In the genomic region with DNA sequence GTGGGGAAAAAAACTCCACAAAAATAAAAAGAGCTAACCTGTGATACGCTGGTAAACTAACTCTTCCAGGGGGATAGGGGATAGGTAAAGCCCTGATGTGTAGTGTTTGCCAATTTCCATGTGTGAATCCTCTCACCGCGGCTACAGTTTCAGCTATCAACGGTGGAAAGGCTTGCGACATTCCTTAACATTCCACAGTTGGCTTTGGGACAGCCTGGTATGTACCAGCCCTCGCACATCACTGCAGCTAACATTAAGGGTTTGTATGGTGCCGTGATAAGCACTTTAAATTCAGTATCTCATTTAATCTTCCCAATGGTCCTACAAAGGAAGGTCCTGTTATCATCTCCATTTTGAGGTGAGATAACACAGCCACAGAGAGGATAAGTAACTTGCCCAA, we compare ENCODE assay signal across 22 cellular contexts.
"Had no signal": no experiment of that assay in that cellular context is flagged by ENCODE, and none has a peak within 500 bp of the region (broad histone marks: within the 10 kb centered on the region; RNA-seq: fewer than 3 reads in every experiment).

No MANE protein-coding gene starts in this region.

- H3K27me3 Mint-ChIP-seq: activated CD4-positive, alpha-beta memory T cell treated with anti-CD3 and anti-CD28 coated beads, Interleukin-2, amount 10 ng/mL, durations not matched to agents 7 days and 5 days; activated CD4-positive, alpha-beta T cell treated with anti-CD3 and anti-CD28 coated beads for 36 hours; activated CD8-positive, alpha-beta memory T cell treated with anti-CD3 and anti-CD28 coated beads, Interleukin-2, amount 10 ng/mL, durations not matched to agents 7 days and 5 days; activated naive CD8-positive, alpha-beta T cell treated with anti-CD3 and anti-CD28 coated beads, Interleukin-2, amount 10 ng/mL, durations not matched to agents 7 days and 5 days; brain; stimulated activated naive CD8-positive, alpha-beta T cell treated with anti-CD3 and anti-CD28 coated beads, Interleukin-15, Interleukin-2, amounts not matched to agents 100 ng/mL and 50 ng/mL, for 24 hours; type B pancreatic cell had no signal

- H3K9me3 ChIP-seq: sigmoid colon had no signal

- H3K4me3 ChIP-seq: dorsolateral prefrontal cortex, lung, sigmoid colon had no signal

- H3K36me3 ChIP-seq: sigmoid colon, WERI-Rb-1 had no signal

- H3K36me3 Mint-ChIP-seq: brain, mesothelial cell of epicardium, type B pancreatic cell had no signal

- ATAC-seq: activated CD4-positive, alpha-beta T cell treated with anti-CD3 and anti-CD28 coated beads for 36 hours; activated CD8-positive, alpha-beta memory T cell treated with anti-CD3 and anti-CD28 coated beads, Interleukin-2, amount 10 ng/mL, durations not matched to agents 7 days and 5 days had no signal

- DNase-seq: activated CD4-positive, alpha-beta memory T cell treated with anti-CD3 and anti-CD28 coated beads, Interleukin-2, amount 10 ng/mL, durations not matched to agents 7 days and 5 days; activated CD4-positive, alpha-beta T cell treated with anti-CD3 and anti-CD28 coated beads for 36 hours; activated CD8-positive, alpha-beta memory T cell treated with anti-CD3 and anti-CD28 coated beads, Interleukin-2, amount 10 ng/mL, durations not matched to agents 7 days and 5 days; activated naive CD4-positive, alpha-beta T cell treated with Interleukin-2 at 50 U/mL for 16 hours; activated naive CD8-positive, alpha-beta T cell treated with anti-CD3 and anti-CD28 coated beads, Interleukin-2, amount 10 ng/mL, durations not matched to agents 7 days and 5 days; anterior cingulate cortex; central memory CD4-positive, alpha-beta T cell; dorsolateral prefrontal cortex; hypothalamus; occipital lobe; posterior cingulate gyrus; sigmoid colon; T-helper 2 cell; WERI-Rb-1 had no signal

- H3K27me3 ChIP-seq: dorsolateral prefrontal cortex, sigmoid colon had no signal

- H3K27ac ChIP-seq: dorsolateral prefrontal cortex, epithelial cell of prostate, sigmoid colon, WERI-Rb-1 had no signal

- H3K27ac Mint-ChIP-seq: activated CD4-positive, alpha-beta memory T cell treated with anti-CD3 and anti-CD28 coated beads, Interleukin-2, amount 10 ng/mL, durations not matched to agents 7 days and 5 days; activated CD4-positive, alpha-beta T cell treated with anti-CD3 and anti-CD28 coated beads for 36 hours; activated CD8-positive, alpha-beta memory T cell treated with anti-CD3 and anti-CD28 coated beads, Interleukin-2, amount 10 ng/mL, durations not matched to agents 7 days and 5 days; activated naive CD8-positive, alpha-beta T cell treated with anti-CD3 and anti-CD28 coated beads, Interleukin-2, amount 10 ng/mL, durations not matched to agents 7 days and 5 days; activated T-helper 2 cell treated with anti-CD3 and anti-CD28 coated beads, Interferon-gamma antibody, Interleukin-2, Interleukin-4, amounts not matched to agents 10 μg/mL and 5 μg/mL and 100 μg/mL, durations not matched to agents 14 hours and 24 hours and 36 hours; mesothelial cell of epicardium; nephron; stimulated activated naive CD8-positive, alpha-beta T cell treated with anti-CD3 and anti-CD28 coated beads, Interleukin-15, Interleukin-2, amounts not matched to agents 100 ng/mL and 50 ng/mL, for 24 hours; type B pancreatic cell had no signal

- H3K4me3 Mint-ChIP-seq: activated CD4-positive, alpha-beta memory T cell treated with anti-CD3 and anti-CD28 coated beads, Interleukin-2, amount 10 ng/mL, durations not matched to agents 7 days and 5 days; activated CD4-positive, alpha-beta T cell treated with anti-CD3 and anti-CD28 coated beads for 36 hours; activated CD8-positive, alpha-beta memory T cell treated with anti-CD3 and anti-CD28 coated beads, Interleukin-2, amount 10 ng/mL, durations not matched to agents 7 days and 5 days; activated naive CD8-positive, alpha-beta T cell treated with anti-CD3 and anti-CD28 coated beads, Interleukin-2, amount 10 ng/mL, durations not matched to agents 7 days and 5 days; brain; mesothelial cell of epicardium; nephron; stimulated activated naive CD8-positive, alpha-beta T cell treated with anti-CD3 and anti-CD28 coated beads, Interleukin-15, Interleukin-2, amounts not matched to agents 100 ng/mL and 50 ng/mL, for 24 hours; type B pancreatic cell had no signal

- H3K4me1 ChIP-seq: sigmoid colon had no signal

- H3K4me1 Mint-ChIP-seq: activated CD4-positive, alpha-beta memory T cell treated with anti-CD3 and anti-CD28 coated beads, Interleukin-2, amount 10 ng/mL, durations not matched to agents 7 days and 5 days; activated CD4-positive, alpha-beta T cell treated with anti-CD3 and anti-CD28 coated beads for 36 hours; activated CD8-positive, alpha-beta memory T cell treated with anti-CD3 and anti-CD28 coated beads, Interleukin-2, amount 10 ng/mL, durations not matched to agents 7 days and 5 days; nephron had no signal
